Comparison of ENCODE assay signal across 13 cellular contexts in genomic region chr11:118659956-118660645, GRCh38. TPM values are rescaled to one million over a fixed set of nuclear protein-coding genes. Genes with fewer than 3 reads are reported as not detected.
DNase-seq lines count a peak whose midpoint lies in the region; ATAC-seq and TF ChIP-seq lines count a peak whose summit lies in the region.
"Had no signal": no experiment of that assay in that cellular context is flagged by ENCODE, and none has a peak within 500 bp of the region (broad histone marks: within the 10 kb centered on the region; RNA-seq: fewer than 3 reads in every experiment).

No MANE protein-coding gene starts in this region.

- no peak overlapping the region for H2BK15ac ChIP-seq in IMR-90 (ENCODE audit: low read depth, low read length)

- no peak overlapping the region for H2BK120ac ChIP-seq in IMR-90 (ENCODE audit: low read depth, low read length)

- H3K4me1 Mint-ChIP-seq in Caco-2 (ENCODE audit: low read depth, unreplicated experiment) (peaks cover 11% of the 10 kb centered on the region), brain (peaks cover 44% of the 10 kb centered on the region)

- peaks cover 34% of the 10 kb centered on the region for H4K20me1 ChIP-seq in IMR-90 (ENCODE audit: insufficient read depth, low read length)

- POLR2A ChIA-PET in Caco-2 (lab: Charles Lee) (interaction anchor here (1.0 kb wide), 1 partner anchor 131 kb away, joined by 3 read pairs; the partner anchor contains the start of gene DDX6), IMR-90 (lab: Charles Lee; ENCODE audit: unreplicated experiment) (no interaction called here)

- peaks cover 0 to 3% of the 10 kb centered on the region in 2 experiments; a peak in 1 of 4 replicates for H3K79me1 ChIP-seq in IMR-90 (ENCODE audit: low read depth in 1 of 2, low read length in 2 of 2)

- no peak overlapping the region for H3K4me3 Mint-ChIP-seq in Caco-2 (ENCODE audit: unreplicated experiment)
- H3K4me3 Mint-ChIP-seq in brain: no peak overlapping the region

- DNase-seq in Caco-2 (peak in 1 of 2 experiments; percentile 48), IMR-90 (no peak), DMS 273 (lab: John Stamatoyannopoulos, UW; ENCODE audit: unreplicated experiment) (no peak), KG1 (lab: John Stamatoyannopoulos, UW) (no peak), superior temporal gyrus (ENCODE audit: extremely low spot score) (no peak)

- TF ChIP-seq CTCF in Caco-2 (IDR thresholded peaks at IDR 0.05; ENCODE audit: insufficient read depth in 1 of 2, low read depth in 1 of 2, low read length in 1 of 2, severe bottlenecking in 1 of 2, unreplicated experiment in 1 of 2) (no peak), IMR-90 (conservative IDR thresholded peaks at IDR 0.05; ENCODE audit: low read depth, low read length) (no peak), brain (conservative IDR thresholded peaks at IDR 0.05) (no peak)

- H2AK5ac ChIP-seq in IMR-90 (ENCODE audit: low read depth, low read length): no peak overlapping the region

- H3K36me3 ChIP-seq in Caco-2 (ENCODE audit: control insufficient read depth, insufficient read depth, low read length): no peaks in the 10 kb centered on the region
- peaks cover 31% of the 10 kb centered on the region for H3K36me3 ChIP-seq in IMR-90 (ENCODE audit: control insufficient read depth, insufficient read depth, low read length)
- H3K36me3 ChIP-seq in mucosa of stomach (ENCODE audit: control insufficient read depth, insufficient read depth, low read length): peaks cover 5% of the 10 kb centered on the region

- no peak overlapping the region for H3K18ac ChIP-seq in IMR-90 (ENCODE audit: low read depth, low read length)

- no peak overlapping the region for H2BK20ac ChIP-seq in IMR-90 (ENCODE audit: low read depth, low read length)

- ATAC-seq in IMR-90 (ENCODE audit: low read depth) (no peak), GM19467 (IDR thresholded peaks at IDR 0.05; ENCODE audit: unreplicated experiment) (no peak)

- H4K5ac ChIP-seq in IMR-90 (ENCODE audit: low read depth, low read length): no peak overlapping the region

- no peak overlapping the region for H3K4me3 ChIP-seq in Caco-2 (ENCODE audit: low read depth, low read length)
- H3K4me3 ChIP-seq in IMR-90 (ENCODE audit: insufficient read depth, low read depth, low read length): no peak overlapping the region
- H3K4me3 ChIP-seq in mucosa of stomach (ENCODE audit: low read length): no peak overlapping the region
- H3K4me3 ChIP-seq: ascending aorta had no signal

- dilution Hi-C loops in IMR-90 (cut with HindIII; ENCODE audit: low sequenced_read_pairs, unreplicated experiment): no loop called here

- no peak overlapping the region for H3K56ac ChIP-seq in IMR-90 (ENCODE audit: extremely low read depth, insufficient read depth, low read length)

- H3K27ac Mint-ChIP-seq in Caco-2 (ENCODE audit: unreplicated experiment) (peak overlapping the region; percentile 43), brain (peak overlapping the region in 4 of 5 experiments; percentile 41 to 82 (median 62))

- no peak overlapping the region for H3K14ac ChIP-seq in IMR-90 (replicated peaks; ENCODE audit: low read depth, low read length)

- peaks cover 37% of the 10 kb centered on the region for H3K4me1 ChIP-seq in Caco-2
- no peaks in the 10 kb centered on the region for H3K4me1 ChIP-seq in IMR-90 (ENCODE audit: control insufficient read depth, insufficient read depth, low read length)
- peaks cover 17% of the 10 kb centered on the region for H3K4me1 ChIP-seq in mucosa of stomach (ENCODE audit: control insufficient read depth, insufficient read depth, low read length)

- H3K9me3 ChIP-seq in Caco-2 (no peaks in the 10 kb centered on the region), IMR-90 (ENCODE audit: control insufficient read depth, insufficient read depth, low read length) (no peaks in the 10 kb centered on the region), mucosa of stomach (ENCODE audit: control insufficient read depth, low read length) (no peaks in the 10 kb centered on the region)
- H3K9me3 ChIP-seq: ascending aorta, SK-N-SH had no signal

- H4K91ac ChIP-seq in IMR-90 (ENCODE audit: insufficient read depth, low read depth, low read length): no peak overlapping the region

- no peak overlapping the region for H2AFZ ChIP-seq in IMR-90 (replicated peaks; ENCODE audit: low read length, poor library complexity)

- H3K9ac ChIP-seq in IMR-90 (ENCODE audit: low read depth, low read length): no peak overlapping the region
- H3K9ac ChIP-seq in mucosa of stomach (ENCODE audit: low read length): peak overlapping the region; percentile 17
- H3K9ac ChIP-seq: SK-N-SH had no signal

- in situ Hi-C loops in IMR-90 (cut with MboI; ENCODE audit: low sequenced_read_pairs): no loop called here

- no peaks in the 10 kb centered on the region for H3K9me3 Mint-ChIP-seq in Caco-2 (ENCODE audit: unreplicated experiment)
- H3K9me3 Mint-ChIP-seq in brain: peaks cover 0 to 2% (median 0%) of the 10 kb centered on the region in 5 experiments
- H3K9me3 Mint-ChIP-seq: stimulated activated naive CD8-positive, alpha-beta T cell treated with anti-CD3 and anti-CD28 coated beads, Interleukin-15, amount 100 ng/mL, for 72 hours had no signal

- H3K4me2 ChIP-seq in IMR-90 (ENCODE audit: low read depth, low read length): no peak overlapping the region
- H3K4me2 ChIP-seq: SK-N-SH had no signal

- H3K27me3 ChIP-seq in Caco-2 (replicated peaks; ENCODE audit: control insufficient read depth, insufficient read depth, low read length) (no peaks in the 10 kb centered on the region), IMR-90 (ENCODE audit: control insufficient read depth, insufficient read depth, low read length) (no peaks in the 10 kb centered on the region), mucosa of stomach (ENCODE audit: control insufficient read depth, insufficient read depth, low read length) (no peaks in the 10 kb centered on the region)
- H3K27me3 ChIP-seq: ascending aorta had no signal

- H2AK9ac ChIP-seq in IMR-90 (replicated peaks; ENCODE audit: low read depth, low read length, poor library complexity): peak overlapping the region; percentile 76

- H4K8ac ChIP-seq in IMR-90 (ENCODE audit: low read depth in 2 of 2, low read length in 2 of 2): no peak overlapping the region

- TF ChIP-seq RAD21 in IMR-90 (IDR thresholded peaks at IDR 0.05; ENCODE audit: low read length): no peak

- intact Hi-C loops in Caco-2 (cut with micrococcal nuclease; ENCODE audit: unreplicated experiment): loop anchor here (1.0 to 10.0 kb wide), 6 partner anchors 39 to 515 kb away; partner anchors contain the start of genes PHLDB1 and UPK2
- intact Hi-C loops in IMR-90 (cut with micrococcal nuclease): loop anchor here (1.0 to 5.0 kb wide), 3 partner anchors 53 to 268 kb away; partner anchors contain the start of gene PHLDB1

- H3K27ac ChIP-seq in IMR-90 (ENCODE audit: insufficient read depth, low read length): no peak overlapping the region

- TF ChIP-seq POLR2A in IMR-90 (IDR thresholded peaks at IDR 0.05; ENCODE audit: low read depth, low read length): no peak

- WGBS in IMR-90 (ENCODE audit: extremely low coverage in 2 of 2, insufficient read length in 1 of 2), 2 experiments: 78% methylated on average over 9 of the region's 13 CpGs; no CpG with 5 or more reads in 1 of the 2 experiments

- peak overlapping the region; percentile 11; the same call in 1 of the 2 replicates for H3K4ac ChIP-seq in IMR-90 (ENCODE audit: low read depth, low read length)

- H3K36me3 Mint-ChIP-seq in Caco-2 (ENCODE audit: insufficient read depth, unreplicated experiment) (peaks cover 12% of the 10 kb centered on the region), brain (peaks cover 15% of the 10 kb centered on the region)

- no peak overlapping the region for H3K23ac ChIP-seq in IMR-90 (ENCODE audit: low read depth, low read length)

- CTCF ChIA-PET in Caco-2 (lab: Charles Lee): interaction anchor here (0.6 to 3.3 kb wide), 11 partner anchors 10 to 296 kb away, joined by 3 to 21 read pairs (median 4); partner anchors contain the start of genes ARCN1, DDX6 and UPK2
- CTCF ChIA-PET in IMR-90 (lab: Yijun Ruan, JAX): interaction anchor here (0.6 to 1.6 kb wide), 3 partner anchors 9 to 315 kb away, joined by 3 to 5 read pairs (median 5); no protein-coding TSS in a partner anchor

- H3K27me3 Mint-ChIP-seq in Caco-2 (ENCODE audit: insufficient read depth, unreplicated experiment) (no peaks in the 10 kb centered on the region), brain (no peaks in the 10 kb centered on the region)
- H3K27me3 Mint-ChIP-seq: stimulated activated naive CD8-positive, alpha-beta T cell treated with anti-CD3 and anti-CD28 coated beads, Interleukin-15, amount 100 ng/mL, for 72 hours had no signal

- H2BK5ac ChIP-seq in IMR-90 (ENCODE audit: low read depth, low read length, poor library complexity, severe bottlenecking): no peak overlapping the region

- H3K9me1 ChIP-seq in IMR-90 (ENCODE audit: insufficient read depth, low read length): peaks cover 6% of the 10 kb centered on the region; the same call in 1 of the 2 replicates

- BruUV-seq in Caco-2 (replicated peaks; lab: Mats Ljungman, UMichigan): no TSS peak
- BruUV-seq in IMR-90 (replicated peaks; lab: Mats Ljungman, UMichigan): no TSS peak

TF ChIP-seq in IMR-90, 13 proteins besides CTCF, POLR2A, EP300 and RAD21 (continues in another document):
- no peak for TF ChIP-seq NFE2L2 (IDR thresholded peaks at IDR 0.05; ENCODE audit: low read depth, low read length)
- no peak for TF ChIP-seq RFX5 (IDR thresholded peaks at IDR 0.05; ENCODE audit: low read depth, low read length)
- TF ChIP-seq BHLHE40 (IDR thresholded peaks at IDR 0.05; ENCODE audit: low read depth, low read length): no peak
- TF ChIP-seq ELK1 (IDR thresholded peaks at IDR 0.05; ENCODE audit: borderline replicate concordance, low read depth, low read length): no peak

RNA-seq across cellular contexts. Expression of gene TREH, which starts 19.3 kb away (rescaled TPM):
- total RNA-seq in Caco-2 (2022) (not detected in 2 replicates), IMR-90 (2012; rRNA removed) (not detected in 2 replicates)
- polyA plus RNA-seq in IMR-90 (2012; rRNA removed) (not detected in 2 replicates), brain (ENCODE audit: insufficient read depth, low read depth, low replicate concordance) (not detected)
- polyA plus RNA-seq in IMR-90 (2012; cell fraction: cytosol; rRNA removed): not detected in 2 replicates
- not detected in 2 replicates for polyA plus RNA-seq in IMR-90 (2012; cell fraction: nucleus; rRNA removed; ENCODE audit: low replicate concordance)
- total RNA-seq: ascending aorta, H7, kidney epithelial cell had no signal
- polyA plus RNA-seq: SK-N-SH had no signal

RNA-seq across cellular contexts. Expression of gene PHLDB1, which starts 52.7 kb away (rescaled TPM):
- total RNA-seq in Caco-2 (2022) (72.1 and 73.6 TPM in 2 replicates), IMR-90 (2012; rRNA removed) (40.0 and 41.7 TPM in 2 replicates)
- polyA plus RNA-seq in IMR-90 (2012; rRNA removed) (90.4 and 96.4 TPM in 2 replicates), brain (ENCODE audit: insufficient read depth, low read depth, low replicate concordance) (85.1 TPM)
- 60.4 and 83.0 TPM in 2 replicates for polyA plus RNA-seq in IMR-90 (2012; cell fraction: cytosol; rRNA removed)
- 350 and 414 TPM in 2 replicates for polyA plus RNA-seq in IMR-90 (2012; cell fraction: nucleus; rRNA removed; ENCODE audit: low replicate concordance)
